In the genomic region with DNA sequence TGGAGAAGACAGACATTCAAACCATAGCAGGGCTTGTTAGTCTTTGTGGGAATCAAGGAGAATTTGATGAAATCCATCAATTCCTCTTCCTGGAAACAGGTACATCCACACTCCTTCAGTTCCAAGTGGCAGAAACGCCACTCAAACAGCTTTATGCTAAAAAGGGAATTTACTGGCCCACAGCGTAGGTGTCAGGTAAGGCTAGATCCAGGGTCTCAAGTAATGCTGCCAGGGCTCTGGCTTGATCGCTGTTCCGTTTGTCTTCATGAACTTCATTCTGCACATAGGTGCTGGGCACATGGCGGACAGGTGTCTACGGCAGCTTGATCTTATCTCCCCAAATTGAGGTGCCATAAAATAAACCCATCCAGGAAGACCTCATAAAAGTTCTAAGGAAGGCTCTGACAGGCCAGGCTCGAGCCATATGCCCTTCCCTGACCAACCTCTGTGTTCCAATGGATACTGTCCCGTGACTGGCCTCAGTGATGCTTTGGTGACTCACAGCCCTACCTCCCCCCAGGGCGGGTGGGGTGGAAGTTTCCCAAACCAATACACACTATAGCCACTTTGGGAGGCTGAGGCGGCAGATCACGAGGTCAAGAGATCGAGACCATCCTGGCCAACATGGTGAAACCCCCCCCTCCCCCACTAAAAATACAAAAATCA, we compare ENCODE assay signal across 9 cellular contexts. TPM values are rescaled to one million over a fixed set of nuclear protein-coding genes. Genes with fewer than 3 reads are reported as not detected.
A peak's percentile ranks its signal among the peaks of the same experiment; 100 is the strongest.
DNase-seq lines count a peak whose midpoint lies in the region; ATAC-seq and TF ChIP-seq lines count a peak whose summit lies in the region.
"Not testable (repeated sequence)": the region's sequence is repeated elsewhere in the genome, so short reads cannot be mapped to it uniquely, and the experiment has no call there.
"Had no signal": no experiment of that assay in that cellular context is flagged by ENCODE, and none has a peak within 500 bp of the region (broad histone marks: within the 10 kb centered on the region; RNA-seq: fewer than 3 reads in every experiment).

No MANE protein-coding gene starts in this region.

- H3K9me3 ChIP-seq in PC-3 (ENCODE audit: low read length); colonic mucosa; transverse colon: not testable (repeated sequence)

- peak; percentile 38; the same call in 1 of the 2 replicates for ATAC-seq in PC-3

- H3K36me3 ChIP-seq in PC-3 (ENCODE audit: low read depth, low read length); colonic mucosa; transverse colon: not testable (repeated sequence)

- not testable (repeated sequence) for H3K27ac ChIP-seq in PC-3 (ENCODE audit: low read length); colonic mucosa; transverse colon

- not testable (repeated sequence) for TF ChIP-seq EP300 in transverse colon (IDR thresholded peaks at IDR 0.05; ENCODE audit: low read depth)

- BruUV-seq in PC-3 (replicated peaks; lab: Mats Ljungman, UMichigan) = not testable (repeated sequence)

- not testable (repeated sequence) for H3K4me3 ChIP-seq in PC-3 (ENCODE audit: low read length); colonic mucosa; transverse colon

- H3K4me2 ChIP-seq in PC-3 (ENCODE audit: low read length) = not testable (repeated sequence)

- H3F3A ChIP-seq in PC-3 (ENCODE audit: low read length, unreplicated experiment) = not testable (repeated sequence)

- not testable (repeated sequence) for H3K27me3 ChIP-seq in PC-3 (ENCODE audit: low read length); colonic mucosa; transverse colon

- H2AFZ ChIP-seq in PC-3 (ENCODE audit: low read length) = not testable (repeated sequence)

- not testable (repeated sequence) for H3K4me1 ChIP-seq in PC-3 (ENCODE audit: insufficient read depth, low read length); colonic mucosa
- peaks cover 0 to 17% (median 4%) of the 10 kb centered on the region in 4 donors for H3K4me1 ChIP-seq in transverse colon

- in situ Hi-C loops in SK-MEL-5 (cut with HindIII; ENCODE audit: low pct_unique_long_range_greater_than_20kb, low sequenced_read_pairs); transverse colon (cut with MboI; ENCODE audit: low pct_ligation_motif_present in 1 of 4, low pct_unique_long_range_greater_than_20kb in 1 of 4, low sequenced_read_pairs in 3 of 4): not testable (repeated sequence)

- H4K20me1 ChIP-seq in PC-3 (ENCODE audit: low read length) = not testable (repeated sequence)

- H3K9me2 ChIP-seq in PC-3 (replicated peaks; ENCODE audit: low read length) = not testable (repeated sequence)

- H3K9ac ChIP-seq in PC-3 (ENCODE audit: low read length); colonic mucosa (ENCODE audit: low read depth in 2 of 2, low read length in 2 of 2): not testable (repeated sequence)

- intact Hi-C loops in PC-3 (cut with micrococcal nuclease); colonic mucosa (cut with DNase I); transverse colon (cut with DNase I; ENCODE audit: low total_unique reads): not testable (repeated sequence)

- POLR2A ChIA-PET in PC-3 (lab: Charles Lee; ENCODE audit: unreplicated experiment) = not testable (repeated sequence)

- H3K79me2 ChIP-seq in PC-3 (ENCODE audit: low read length) = not testable (repeated sequence)

- CTCF ChIA-PET in PC-3 (lab: Charles Lee) = not testable (repeated sequence)

- DNase-seq in EH (ENCODE audit: low read depth) (peak; percentile 32), HCEC 1CT (peak; percentile 50), LHCN-M2 (ENCODE audit: low read depth) (peak; percentile 28), PC-3 (peak; percentile 26), SK-MEL-5 (ENCODE audit: low read depth, low spot score) (peak; percentile 27), colonic mucosa (peak; percentile 53), islet precursor cell (peak; percentile 58), transverse colon (peak; percentile 18)

- not testable (repeated sequence) for TF ChIP-seq POLR2A in transverse colon (IDR thresholded peaks at IDR 0.05)

- WGBS in transverse colon (ENCODE audit: low coverage in 1 of 2), 2 donors = 48 to 70% methylated on average over 3 to 11 of the region's 12 CpGs

- TF ChIP-seq CTCF in PC-3 (conservative IDR thresholded peaks at IDR 0.05; ENCODE audit: low read depth, low read length); colonic mucosa (IDR thresholded peaks at IDR 0.05); transverse colon (IDR thresholded peaks at IDR 0.05): not testable (repeated sequence)

RNA-seq across cellular contexts. Expression of gene SLC29A4, which starts 12.6 kb away (rescaled TPM):
- total RNA-seq in LHCN-M2 (2014; rRNA removed) (3.9 and 4.7 TPM in 2 replicates), PC-3 (2014; rRNA removed) (6.7 and 8.9 TPM in 2 replicates), colonic mucosa (10 to 100 TPM in 1 of 2 donors, 1 to 10 TPM in 1; 4.6 to 20.7 TPM), transverse colon (10 to 100 TPM in 1 of 4 donors, 1 to 10 TPM in 2, under 1 TPM in 1; 0.60 to 36.3 (median 2.6) TPM)
- 4.2 TPM for polyA plus RNA-seq in LHCN-M2 (2012)
- 8.8 and 9.4 TPM in 2 replicates for total RNA-seq in SK-MEL-5 (2014; rRNA removed; shearing (Covaris generic))
- polyA plus RNA-seq in SK-MEL-5 (2015; cell fraction: cytosol; rRNA removed) = 12.4 and 13.8 TPM in 2 replicates
- 13.7 and 21.2 TPM in 2 replicates for polyA plus RNA-seq in SK-MEL-5 (2015; cell fraction: nucleus; rRNA removed)
- polyA plus RNA-seq: IgD-negative memory B cell had no signal
